ENCODE assay signal across 9 cellular contexts in the genomic region with DNA sequence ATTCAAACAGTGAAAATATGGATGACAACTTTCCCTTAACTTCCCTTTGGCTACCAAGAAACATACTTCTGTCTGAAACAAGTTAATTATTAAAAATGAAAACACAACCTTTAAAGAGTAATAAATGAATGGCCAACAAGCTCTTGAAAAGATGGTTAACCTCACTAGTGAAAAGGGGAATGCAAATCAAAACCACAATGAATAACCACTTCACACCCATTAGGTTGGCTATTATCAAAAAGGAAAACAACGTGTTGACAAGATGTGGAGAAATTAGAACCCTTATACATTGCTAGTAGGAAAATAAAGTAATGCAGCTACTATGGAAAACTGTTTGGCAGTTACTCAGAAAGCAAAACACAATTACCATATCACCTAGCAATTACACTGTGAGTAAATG. TPM values are rescaled to one million over a fixed set of nuclear protein-coding genes. Genes with fewer than 3 reads are reported as not detected.
DNase-seq lines count a peak whose midpoint lies in the region; ATAC-seq and TF ChIP-seq lines count a peak whose summit lies in the region.
"Had no signal": no experiment of that assay in that cellular context is flagged by ENCODE, and none has a peak within 500 bp of the region (broad histone marks: within the 10 kb centered on the region; RNA-seq: fewer than 3 reads in every experiment).

No MANE protein-coding gene starts in this region.

- H3K9me3 ChIP-seq in aorta (ENCODE audit: control insufficient read depth, low read length): no peaks in the 10 kb centered on the region

- H3K9me3 Mint-ChIP-seq in immature natural killer cell (no peaks in the 10 kb centered on the region), osteocyte (ENCODE audit: unreplicated experiment) (peaks cover 11% of the 10 kb centered on the region)

- TF ChIP-seq CTCF in osteocyte (IDR thresholded peaks at IDR 0.05): no peak

- no peak overlapping the region for H3K27ac ChIP-seq in aorta (ENCODE audit: low read depth in 1 of 2, low read length in 2 of 2)

- peak; percentile 95 for ATAC-seq in GM18870 (IDR thresholded peaks at IDR 0.05; ENCODE audit: unreplicated experiment)
- ATAC-seq in GM21529 (IDR thresholded peaks at IDR 0.05; ENCODE audit: unreplicated experiment): peak; percentile 89
- ATAC-seq in HG03354 (IDR thresholded peaks at IDR 0.05; ENCODE audit: poor library complexity, severe bottlenecking, unreplicated experiment): peak; percentile 98
- ATAC-seq in aorta (ENCODE audit: low FRiP score): no peak

- DNase-seq in immature natural killer cell (no peak), osteocyte (ENCODE audit: extremely low spot score, unreplicated experiment) (no peak), NCI-H510A (lab: John Stamatoyannopoulos, UW) (no peak), NCI-H1417 treated with DMSO at 0.1 percent for 48 hours (lab: John Stamatoyannopoulos, UW) (no peak), aorta (no peak)
- DNase-seq: NCI-H345 had no signal

- H3K36me3 Mint-ChIP-seq in immature natural killer cell: peaks cover 0 to 4% (median 0%) of the 10 kb centered on the region in 3 donors
- no peaks in the 10 kb centered on the region for H3K36me3 Mint-ChIP-seq in osteocyte (ENCODE audit: unreplicated experiment)

- H3K4me3 Mint-ChIP-seq in immature natural killer cell (peak overlapping the region in 4 of 5 donors; percentile 42 to 62 (median 52)), osteocyte (ENCODE audit: unreplicated experiment) (no peak overlapping the region)

- WGBS in aorta, 2 donors: 84 to 92% methylated on average over 1 of the region's 1 CpG

- intact Hi-C loops in aorta (cut with DNase I): no loop called here

- H3K4me1 Mint-ChIP-seq in immature natural killer cell: peaks cover 72 to 100% of the 10 kb centered on the region in 2 donors
- peaks cover 23% of the 10 kb centered on the region for H3K4me1 Mint-ChIP-seq in osteocyte (ENCODE audit: unreplicated experiment)

- H3K36me3 ChIP-seq in aorta (ENCODE audit: control insufficient read depth in 1 of 2, insufficient read depth in 2 of 2, low read length in 1 of 2): no peaks in the 10 kb centered on the region

- H3K4me3 ChIP-seq in aorta (ENCODE audit: low read length in 2 of 2): no peak overlapping the region

- H3K27ac Mint-ChIP-seq in immature natural killer cell: peak overlapping the region in 2 of 6 donors; percentile 23 to 28
- H3K27ac Mint-ChIP-seq in osteocyte (ENCODE audit: unreplicated experiment): no peak overlapping the region

- peaks cover 0 to 8% (median 3%) of the 10 kb centered on the region in 3 donors for H3K27me3 Mint-ChIP-seq in immature natural killer cell (ENCODE audit: low read depth in 3 of 3)
- no peaks in the 10 kb centered on the region for H3K27me3 Mint-ChIP-seq in osteocyte (ENCODE audit: unreplicated experiment)

- H3K27me3 ChIP-seq in aorta (ENCODE audit: control insufficient read depth in 1 of 2, insufficient read depth in 2 of 2, low read length in 1 of 2): no peaks in the 10 kb centered on the region

- peaks cover 0 to 4% of the 10 kb centered on the region in 2 donors for H3K4me1 ChIP-seq in aorta (ENCODE audit: control insufficient read depth in 1 of 2, insufficient read depth in 2 of 2, low read length in 2 of 2)

RNA-seq across cellular contexts. Expression of a gene that starts 14.1 kb away (rescaled TPM):
- polyA plus RNA-seq in immature natural killer cell (10 to 100 TPM; 28.3 to 42.2 (median 37.4) TPM), aorta (10 to 100 TPM; 30.4 to 36.3 TPM)
- total RNA-seq in osteocyte (35.8 and 39.1 TPM in 2 replicates), aorta (10 to 100 TPM; 39.2 to 54.2 TPM)
